ENCODE assay signal across 1 cellular context in genomic region chr6:85865665-85866372, GRCh38.
TF ChIP-seq lines count a peak whose summit lies in the region.

No MANE protein-coding gene starts in this region.

TF ChIP-seq in GM23338, 12 proteins besides CTCF, POLR2A, EP300 and RAD21 (continued from another document):
- TF ChIP-seq ZNF462 (CRISPR knock-in tag; IDR thresholded peaks at IDR 0.05): no peak
- TF ChIP-seq STAT1 (IDR thresholded peaks at IDR 0.05; ENCODE audit: unreplicated experiment): no peak
